ENCODE assay signal across 30 cellular contexts in genomic region chr7:2798669-2799068, GRCh38.
"Had no signal": no experiment of that assay in that cellular context is flagged by ENCODE, and none has a peak within 500 bp of the region (broad histone marks: within the 10 kb centered on the region; RNA-seq: fewer than 3 reads in every experiment).

No MANE protein-coding gene starts in this region.

- H3K9me3 Mint-ChIP-seq: activated CD4-positive, alpha-beta memory T cell treated with anti-CD3 and anti-CD28 coated beads for 36 hours; activated naive CD4-positive, alpha-beta T cell treated with anti-CD3 and anti-CD28 coated beads for 36 hours; activated naive CD8-positive, alpha-beta T cell treated with anti-CD3 and anti-CD28 coated beads, Interleukin-2, amount 50 U/mL, for 24 hours; activated T-cell treated with anti-CD3 and anti-CD28 coated beads, Interleukin-2, amount 50 U/mL, for 4 hours; activated T-helper 1 cell treated with anti-CD3 and anti-CD28 coated beads, Interleukin-12 subunit alpha, Interleukin-12 subunit beta, Interleukin-2, Interleukin-4 antibody, amounts not matched to agents 30 ng/mL and 10 ng/mL and 1 ng/mL, durations not matched to agents 14 hours and 24 hours and 36 hours; T-helper 2 cell treated with Interferon-gamma antibody and Interleukin-4, amounts not matched to agents 5 μg/mL and 100 μg/mL, for 36 hours; WTC11 had no signal

- H3K4me2 ChIP-seq: PC-9 had no signal

- H3K27me3 ChIP-seq: brain microvascular endothelial cell had no signal

- H2AFZ ChIP-seq: PC-9 had no signal

- H3K4me3 ChIP-seq: PC-9 had no signal

- ATAC-seq: activated naive CD8-positive, alpha-beta T cell treated with anti-CD3 and anti-CD28 coated beads, Interleukin-2, amount 50 U/mL, for 24 hours; activated T-cell treated with anti-CD3 and anti-CD28 coated beads, Interleukin-2, amount 50 U/mL, for 4 hours; WTC11 had no signal

- H3K27me3 Mint-ChIP-seq: activated CD4-positive, alpha-beta memory T cell treated with anti-CD3 and anti-CD28 coated beads for 36 hours; activated naive CD8-positive, alpha-beta T cell; activated naive CD8-positive, alpha-beta T cell treated with anti-CD3 and anti-CD28 coated beads, Interleukin-2, amount 50 U/mL, for 24 hours had no signal

- H3K27ac Mint-ChIP-seq: activated CD4-positive, alpha-beta memory T cell treated with anti-CD3 and anti-CD28 coated beads for 36 hours; activated naive CD4-positive, alpha-beta T cell treated with anti-CD3 and anti-CD28 coated beads for 36 hours; activated naive CD8-positive, alpha-beta T cell; activated naive CD8-positive, alpha-beta T cell treated with anti-CD3 and anti-CD28 coated beads, Interleukin-2, amount 50 U/mL, for 24 hours; activated T-helper 1 cell treated with anti-CD3 and anti-CD28 coated beads, Interleukin-12 subunit alpha, Interleukin-12 subunit beta, Interleukin-2, Interleukin-4 antibody, amounts not matched to agents 30 ng/mL and 10 ng/mL and 1 ng/mL, durations not matched to agents 14 hours and 24 hours and 36 hours; T-helper 2 cell treated with Interferon-gamma antibody and Interleukin-4, amounts not matched to agents 5 μg/mL and 100 μg/mL, for 36 hours had no signal

- H3K4me3 Mint-ChIP-seq: activated CD4-positive, alpha-beta memory T cell treated with anti-CD3 and anti-CD28 coated beads for 36 hours; activated naive CD4-positive, alpha-beta T cell treated with anti-CD3 and anti-CD28 coated beads for 36 hours; activated naive CD8-positive, alpha-beta T cell; activated naive CD8-positive, alpha-beta T cell treated with anti-CD3 and anti-CD28 coated beads, Interleukin-2, amount 50 U/mL, for 24 hours; activated T-cell treated with anti-CD3 and anti-CD28 coated beads, Interleukin-2, amount 50 U/mL, for 4 hours; activated T-helper 1 cell treated with anti-CD3 and anti-CD28 coated beads, Interleukin-12 subunit alpha, Interleukin-12 subunit beta, Interleukin-2, Interleukin-4 antibody, amounts not matched to agents 30 ng/mL and 10 ng/mL and 1 ng/mL, durations not matched to agents 14 hours and 24 hours and 36 hours; T-helper 2 cell treated with Interferon-gamma antibody and Interleukin-4, amounts not matched to agents 5 μg/mL and 100 μg/mL, for 36 hours; WTC11 had no signal

- DNase-seq: activated CD4-positive, alpha-beta memory T cell treated with anti-CD3 and anti-CD28 coated beads for 36 hours; activated CD4-positive, alpha-beta T cell treated with anti-CD3 and anti-CD28 coated beads for 4 hours; activated CD4-positive, alpha-beta T cell treated with anti-CD3 and anti-CD28 coated beads, Interleukin-2, amount 50 U/mL, for 1 hour; activated CD4-positive, CD25-positive, alpha-beta regulatory T cell treated with anti-CD3 and anti-CD28 coated beads, Interleukin-2, amount 50 U/mL, for 72 hours; activated CD8-positive, alpha-beta memory T cell treated with anti-CD3 and anti-CD28 coated beads, Interleukin-2, amount 50 U/mL, for 4 hours; activated gamma-delta T cell treated with Interleukin-2 at 50 U/mL for 16 hours; activated naive CD4-positive, alpha-beta T cell treated with anti-CD3 and anti-CD28 coated beads for 36 hours; activated naive CD8-positive, alpha-beta T cell treated with anti-CD3 and anti-CD28 coated beads, Interleukin-2, amount 50 U/mL, for 24 hours; activated T-cell treated with anti-CD3 and anti-CD28 coated beads for 4 hours; activated T-cell treated with anti-CD3 and anti-CD28 coated beads, Interleukin-2, amount 50 U/mL, for 4 hours; anterior cingulate cortex; brain microvascular endothelial cell; central memory CD4-positive, alpha-beta T cell; Kasumi-1; MM.1S; MV-4-11; NCI-H1092; NCI-H1436 treated with DMSO at 0.1 percent for 48 hours; NCI-H1694 treated with DMSO at 0.1 percent for 48 hours; NCI-H2029; NCI-H510A; NCI-H526; NCI-H748 treated with DMSO at 0.1 percent for 48 hours; NK-92 treated with Interleukin-12 subunit alpha and Interleukin-12 subunit beta, amount 100 ng/mL, for 24 hours; PC-9; Right ventricle myocardium superior had no signal
